ENCODE assay signal across 17 cellular contexts in the genomic region with DNA sequence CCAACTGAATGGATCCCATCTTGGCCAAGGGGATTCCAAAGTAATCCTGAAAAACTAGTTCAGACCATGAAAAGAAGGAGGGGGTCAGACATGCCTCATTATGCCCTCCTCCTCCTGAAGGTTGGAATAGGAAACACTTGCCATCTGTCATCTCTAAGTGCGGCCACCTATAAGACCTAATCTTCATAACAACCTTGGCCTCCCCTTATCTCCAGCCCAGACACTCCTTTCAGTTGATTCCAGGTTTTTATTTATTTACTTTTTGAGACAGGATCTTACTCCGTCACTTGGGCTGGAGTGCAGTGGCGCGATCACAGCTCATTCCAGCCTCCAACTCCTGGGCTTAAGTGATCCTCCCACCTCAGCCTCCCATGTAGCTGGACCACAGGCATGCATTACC. TPM values are rescaled to one million over a fixed set of nuclear protein-coding genes. Genes with fewer than 3 reads are reported as not detected.
A peak's percentile ranks its signal among the peaks of the same experiment; 100 is the strongest.
DNase-seq lines count a peak whose midpoint lies in the region; ATAC-seq and TF ChIP-seq lines count a peak whose summit lies in the region.
"Had no signal": no experiment of that assay in that cellular context is flagged by ENCODE, and none has a peak within 500 bp of the region (broad histone marks: within the 10 kb centered on the region; RNA-seq: fewer than 3 reads in every experiment).

No MANE protein-coding gene starts in this region.

- no peaks in the 10 kb centered on the region for H3K27me3 ChIP-seq in heart right ventricle
- no peaks in the 10 kb centered on the region for H3K27me3 ChIP-seq in Panc1 (ENCODE audit: control insufficient read depth, insufficient read depth, low read length)
- H3K27me3 ChIP-seq in gastrocnemius medialis = no peaks in the 10 kb centered on the region
- H3K27me3 ChIP-seq in uterus = no peaks in the 10 kb centered on the region
- H3K27me3 ChIP-seq: BE2C, Peyer's patch, SJCRH30 had no signal

- ATAC-seq in heart right ventricle = no peak
- ATAC-seq in left cardiac atrium = no peak
- ATAC-seq in Panc1 = no peak
- no peak for ATAC-seq in gastrocnemius medialis

- DNase-seq in heart right ventricle = no peak
- DNase-seq in left cardiac atrium = no peak
- no peak for DNase-seq in Panc1 (ENCODE audit: low read depth, low spot score)
- DNase-seq in gastrocnemius medialis = no peak
- no peak for DNase-seq in uterus
- DNase-seq in activated T-cell treated with anti-CD3 and anti-CD28 coated beads, Interleukin-2, amount 50 U/mL, for 48 hours = no peak
- no peak for DNase-seq in cerebellar cortex (ENCODE audit: low spot score)
- DNase-seq in NCI-H526 treated with DMSO at 0.1 percent for 48 hours (lab: John Stamatoyannopoulos, UW) = no peak
- DNase-seq: BE2C; CD4-positive, CD25-positive, alpha-beta regulatory T cell; DND-41; NCI-H1105; NCI-H2029 treated with DMSO at 0.1 percent for 48 hours; NK-92 treated with Interleukin-12 subunit alpha and Interleukin-12 subunit beta, amount 100 ng/mL, for 24 hours; Peyer's patch; SJCRH30 had no signal

- CTCF ChIA-PET in Panc1 (lab: Charles Lee) = no interaction called here

- no peak overlapping the region for H3K4me3 ChIP-seq in heart right ventricle
- no peak overlapping the region for H3K4me3 ChIP-seq in Panc1 (ENCODE audit: low read depth in 2 of 2, low read length in 2 of 2)
- H3K4me3 ChIP-seq in gastrocnemius medialis = no peak overlapping the region
- H3K4me3 ChIP-seq in uterus = no peak overlapping the region
- H3K4me3 ChIP-seq: Peyer's patch, SJCRH30 had no signal

- H3K36me3 ChIP-seq in heart right ventricle = peaks cover 0 to 33% (median 0%) of the 10 kb centered on the region in 9 donors
- peaks cover 7% of the 10 kb centered on the region; the same call in 1 of the 2 replicates for H3K36me3 ChIP-seq in Panc1 (ENCODE audit: control insufficient read depth, insufficient read depth, low read length)
- H3K36me3 ChIP-seq in gastrocnemius medialis = no peaks in the 10 kb centered on the region
- no peaks in the 10 kb centered on the region for H3K36me3 ChIP-seq in uterus

- BruUV-seq in Panc1 (replicated peaks; lab: Mats Ljungman, UMichigan) = no TSS peak

- in situ Hi-C loops in Panc1 (cut with HindIII; ENCODE audit: low pct_unique_long_range_greater_than_20kb, low sequenced_read_pairs) (no loop called here), gastrocnemius medialis (cut with MboI; ENCODE audit: low sequenced_read_pairs in 4 of 4) (loop anchor here in 3 of 4 donors (5.0 to 25.0 kb wide), 3 partner anchors 197 to 332 kb away; partner anchors contain the start of gene ARF1 (in 1 of the 3))

- TF ChIP-seq POLR2A in gastrocnemius medialis (IDR thresholded peaks at IDR 0.05) (no peak), uterus (IDR thresholded peaks at IDR 0.05) (no peak)

- 95 to 99% methylated on average over 4 of the region's 4 CpGs for WGBS in heart right ventricle, 2 donors

- H3K9me3 ChIP-seq in heart right ventricle (no peaks in the 10 kb centered on the region), Panc1 (ENCODE audit: control insufficient read depth, insufficient read depth, low read depth, low read length) (no peaks in the 10 kb centered on the region), gastrocnemius medialis (no peaks in the 10 kb centered on the region), uterus (no peaks in the 10 kb centered on the region)
- H3K9me3 ChIP-seq: BE2C, Peyer's patch, SJCRH30 had no signal

- intact Hi-C loops in heart right ventricle (cut with DNase I) (no loop called here), left cardiac atrium (cut with DNase I) (no loop called here), Panc1 (cut with micrococcal nuclease; ENCODE audit: unreplicated experiment) (no loop called here), gastrocnemius medialis (cut with DNase I; ENCODE audit: low total_unique reads) (loop anchor here (1.0 to 10.0 kb wide), 4 partner anchors 25 to 330 kb away; partner anchors contain the start of gene ARF1), uterus (cut with DNase I; ENCODE audit: low total_unique reads) (no loop called here)

- no peak for TF ChIP-seq CTCF in heart right ventricle (IDR thresholded peaks at IDR 0.05)
- TF ChIP-seq CTCF in Panc1 (IDR thresholded peaks at IDR 0.05) = no peak
- TF ChIP-seq CTCF in gastrocnemius medialis (IDR thresholded peaks at IDR 0.05 in 4 of 5, conservative IDR thresholded peaks at IDR 0.05 in 1 of 5) = no peak
- TF ChIP-seq CTCF in uterus (IDR thresholded peaks at IDR 0.05) = no peak

- H3K27ac ChIP-seq in heart right ventricle = peak overlapping the region in 6 of 10 donors; percentile 46 to 91 (median 84)
- H3K27ac ChIP-seq in Panc1 (ENCODE audit: low read length) = peak overlapping the region; percentile 66; the same call in 1 of the 2 replicates
- H3K27ac ChIP-seq in gastrocnemius medialis = peak overlapping the region; percentile 45 to 90 (median 84)
- peak overlapping the region; percentile 62 to 95 for H3K27ac ChIP-seq in uterus
- H3K27ac ChIP-seq: KMS-11, SJCRH30 had no signal

- H3K4me1 ChIP-seq in heart right ventricle (peaks cover 15 to 95% (median 68%) of the 10 kb centered on the region in 9 donors), Panc1 (ENCODE audit: control insufficient read depth, insufficient read depth, low read length) (peaks cover 40% of the 10 kb centered on the region), gastrocnemius medialis (peaks cover 72 to 73% of the 10 kb centered on the region in 2 donors), uterus (peaks cover 8 to 11% of the 10 kb centered on the region in 2 donors)
- H3K4me1 ChIP-seq: BE2C had no signal

- POLR2A ChIA-PET in Panc1 (lab: Charles Lee) = no interaction called here

RNA-seq across cellular contexts. Expression of gene SNAP47, which starts 19.7 kb away (rescaled TPM):
- total RNA-seq in heart right ventricle (100 to 1,000 TPM in 1 of 10 donors, 10 to 100 TPM in 9; 23.2 to 102 (median 65.4) TPM), left cardiac atrium (10 to 100 TPM; 37.9 to 38.5 TPM), Panc1 (2021; ENCODE audit: unreplicated experiment) (55.6 TPM), gastrocnemius medialis (10 to 100 TPM; 30.2 to 42.7 (median 37.9) TPM), uterus (10 to 100 TPM; 33.3 to 75.5 (median 55.2) TPM)
- 10 to 100 TPM; 18.4 to 22.9 TPM for polyA plus RNA-seq in heart right ventricle
- polyA plus RNA-seq in Panc1 (2012; ENCODE audit: insufficient read length) = 76.9 TPM

RNA-seq across cellular contexts. Expression of gene JMJD4, which starts 19.9 kb away (rescaled TPM):
- total RNA-seq in heart right ventricle (10 to 100 TPM in 5 of 10 donors, 1 to 10 TPM in 5; 7.6 to 13.4 (median 9.9) TPM), left cardiac atrium (10 to 100 TPM in 1 of 2 donors, 1 to 10 TPM in 1; 9.7 to 14.1 TPM), Panc1 (2021; ENCODE audit: unreplicated experiment) (27.7 TPM), gastrocnemius medialis (10 to 100 TPM in 3 of 4 donors, 1 to 10 TPM in 1; 9.2 to 21.6 (median 19.9) TPM), uterus (10 to 100 TPM in 2 of 4 donors, 1 to 10 TPM in 2; 5.0 to 29.6 (median 15.7) TPM)
- 10 to 100 TPM; 10.4 to 13.0 TPM for polyA plus RNA-seq in heart right ventricle
- polyA plus RNA-seq in Panc1 (2012; ENCODE audit: insufficient read length) = 34.7 TPM
